ENCODE assay signal across 9 cellular contexts in genomic region chr1:8438449-8438848, GRCh38.
DNase-seq lines count a peak whose midpoint lies in the region; ATAC-seq and TF ChIP-seq lines count a peak whose summit lies in the region.
"Had no signal": no experiment of that assay in that cellular context is flagged by ENCODE, and none has a peak within 500 bp of the region (broad histone marks: within the 10 kb centered on the region; RNA-seq: fewer than 3 reads in every experiment).

No MANE protein-coding gene starts in this region.

- H4K20me1 ChIP-seq in IMR-90 (ENCODE audit: insufficient read depth, low read length) = 0 out of 2 replicates have a peak, but pooled peaks cover 8% of the 10 kb centered on the region

- no peak overlapping the region for H3K56ac ChIP-seq in IMR-90 (ENCODE audit: extremely low read depth, insufficient read depth, low read length)

- H3K23ac ChIP-seq in IMR-90 (ENCODE audit: low read depth, low read length) = 0 out of 2 replicates have a peak overlapping the region, but pooled peaks have one; percentile 14

- H2AK5ac ChIP-seq in IMR-90 (ENCODE audit: low read depth, low read length) = no peak overlapping the region

- H3K14ac ChIP-seq in IMR-90 (replicated peaks; ENCODE audit: low read depth, low read length) = 0 out of 2 replicates have a peak overlapping the region, but pooled peaks have one; percentile 4

- peak overlapping the region; percentile 45 for H2BK5ac ChIP-seq in IMR-90 (ENCODE audit: low read depth, low read length, poor library complexity, severe bottlenecking)

- no peak overlapping the region for H3K18ac ChIP-seq in IMR-90 (ENCODE audit: low read depth, low read length)

- H4K91ac ChIP-seq in IMR-90 (ENCODE audit: insufficient read depth, low read depth, low read length) = no peak overlapping the region

- POLR2A ChIA-PET in IMR-90 (lab: Charles Lee; ENCODE audit: unreplicated experiment) = interaction anchor here (0.7 kb wide), 1 partner anchor 524 kb away, joined by 3 read pairs; no protein-coding TSS in a partner anchor

- H3K27ac ChIP-seq in IMR-90 (ENCODE audit: insufficient read depth, low read length) (peak overlapping the region; percentile 84; the same call in 1 of the 2 replicates), spleen (peak overlapping the region in 6 of 8 donors; percentile 1 to 68 (median 50))

- intact Hi-C loops in IMR-90 (cut with micrococcal nuclease) (loop anchor here (1.0 kb wide), 1 partner anchor 8 kb away; no protein-coding TSS in a partner anchor), spleen (cut with DNase I; ENCODE audit: low total_unique reads) (no loop called here)

- peaks cover 50 to 70% of the 10 kb centered on the region in 2 experiments; a peak in 3 of 4 replicates for H3K79me1 ChIP-seq in IMR-90 (ENCODE audit: low read depth in 1 of 2, low read length in 2 of 2)

- CTCF ChIA-PET in IMR-90 (lab: Yijun Ruan, JAX) = interaction anchor here (0.6 kb wide), 1 partner anchor 434 kb away, joined by 3 read pairs; no protein-coding TSS in a partner anchor

- DNase-seq in IMR-90 (no peak), memory B cell (ENCODE audit: low spot score in 2 of 2) (no peak), spleen (no peak), NCI-H1105 (lab: John Stamatoyannopoulos, UW) (no peak), NCI-H146 treated with DMSO at 0.1 percent for 48 hours (lab: John Stamatoyannopoulos, UW; ENCODE audit: unreplicated experiment) (no peak), ureter (ENCODE audit: low spot score) (no peak)
- no peak for DNase-seq in stimulated activated naive CD8-positive, alpha-beta T cell treated with anti-CD3 and anti-CD28 coated beads, Interleukin-15, amount 100 ng/mL, for 72 hours
- DNase-seq: activated effector memory CD4-positive, alpha-beta T cell treated with Interleukin-2 at 50 U/mL for 16 hours had no signal

- in situ Hi-C loops in IMR-90 (cut with MboI; ENCODE audit: low sequenced_read_pairs) = no loop called here

- peaks cover 16% of the 10 kb centered on the region for H3K4me1 ChIP-seq in IMR-90 (ENCODE audit: control insufficient read depth, insufficient read depth, low read length)
- peaks cover 8 to 49% (median 24%) of the 10 kb centered on the region in 6 donors for H3K4me1 ChIP-seq in spleen

- no peak overlapping the region; the same call in 1 of the 2 replicates for H4K5ac ChIP-seq in IMR-90 (ENCODE audit: low read depth, low read length)

- H3K9me1 ChIP-seq in IMR-90 (ENCODE audit: insufficient read depth, low read length) = peaks cover 12% of the 10 kb centered on the region

- peak overlapping the region in 3 of 5 experiments; percentile 2 to 28 (median 23) for H3K4me3 Mint-ChIP-seq in brain
- no peak overlapping the region for H3K4me3 Mint-ChIP-seq in memory B cell
- H3K4me3 Mint-ChIP-seq in stimulated activated naive CD8-positive, alpha-beta T cell treated with anti-CD3 and anti-CD28 coated beads, Interleukin-15, amount 100 ng/mL, for 72 hours = no peak overlapping the region

- H2BK20ac ChIP-seq in IMR-90 (ENCODE audit: low read depth, low read length) = no peak overlapping the region

- H3K4me3 ChIP-seq in IMR-90 (ENCODE audit: insufficient read depth, low read depth, low read length) (no peak overlapping the region), spleen (no peak overlapping the region)

- peak overlapping the region in 1 of 2 experiments; percentile 6; a peak in 1 of 4 replicates for H4K8ac ChIP-seq in IMR-90 (ENCODE audit: low read depth in 2 of 2, low read length in 2 of 2)

- H3K36me3 ChIP-seq in IMR-90 (ENCODE audit: control insufficient read depth, insufficient read depth, low read length) (0 out of 2 replicates have a peak, but pooled peaks cover 4% of the 10 kb centered on the region), spleen (peaks cover 0 to 6% (median 0%) of the 10 kb centered on the region in 6 donors)

- H2BK120ac ChIP-seq in IMR-90 (ENCODE audit: low read depth, low read length) = 0 out of 2 replicates have a peak overlapping the region, but pooled peaks have one; percentile 6

- H3K9me3 ChIP-seq in IMR-90 (ENCODE audit: control insufficient read depth, insufficient read depth, low read length) (no peaks in the 10 kb centered on the region), spleen (peaks cover 0 to 8% (median 4%) of the 10 kb centered on the region in 8 donors)

- H2AFZ ChIP-seq in IMR-90 (replicated peaks; ENCODE audit: low read length, poor library complexity) = no peak overlapping the region

- H3K27ac Mint-ChIP-seq in brain (peak overlapping the region; percentile 7 to 95 (median 94)), memory B cell (peak overlapping the region; percentile 94)
- H3K27ac Mint-ChIP-seq in stimulated activated naive CD8-positive, alpha-beta T cell treated with anti-CD3 and anti-CD28 coated beads, Interleukin-15, amount 100 ng/mL, for 72 hours = no peak overlapping the region

- TF ChIP-seq POLR2A in IMR-90 (IDR thresholded peaks at IDR 0.05; ENCODE audit: low read depth, low read length) (no peak), spleen (IDR thresholded peaks at IDR 0.05) (no peak)

- WGBS in IMR-90 (ENCODE audit: extremely low coverage in 2 of 2, insufficient read length in 1 of 2), 2 experiments = no CpG with 5 or more reads among the region's 5 CpGs
- WGBS in spleen, 5 donors = 70 to 86% (median 82%) methylated on average over 5 of the region's 5 CpGs

- H3K4ac ChIP-seq in IMR-90 (ENCODE audit: low read depth, low read length) = peak overlapping the region; percentile 53; the same call in 1 of the 2 replicates

- H3K9me3 Mint-ChIP-seq in brain (peaks cover 6 to 8% (median 7%) of the 10 kb centered on the region in 5 experiments), memory B cell (peaks cover 5% of the 10 kb centered on the region)
- no peaks in the 10 kb centered on the region for H3K9me3 Mint-ChIP-seq in stimulated activated naive CD8-positive, alpha-beta T cell treated with anti-CD3 and anti-CD28 coated beads, Interleukin-15, amount 100 ng/mL, for 72 hours

- TF ChIP-seq RAD21 in IMR-90 (IDR thresholded peaks at IDR 0.05; ENCODE audit: low read length) = no peak

- H3K36me3 Mint-ChIP-seq in brain (peaks cover 41% of the 10 kb centered on the region), memory B cell (peaks cover 11% of the 10 kb centered on the region)

- no TSS peak for BruUV-seq in IMR-90 (replicated peaks; lab: Mats Ljungman, UMichigan)

- peak overlapping the region; percentile 6; the same call in 1 of the 2 replicates for H3K4me2 ChIP-seq in IMR-90 (ENCODE audit: low read depth, low read length)

- TF ChIP-seq CTCF in IMR-90 (conservative IDR thresholded peaks at IDR 0.05; ENCODE audit: low read depth, low read length) (no peak), brain (conservative IDR thresholded peaks at IDR 0.05) (no peak), spleen (IDR thresholded peaks at IDR 0.05 in 8 of 11, conservative IDR thresholded peaks at IDR 0.05 in 3 of 11) (no peak)

- H3K9ac ChIP-seq in IMR-90 (ENCODE audit: low read depth, low read length) = peak overlapping the region; percentile 53; the same call in 1 of the 2 replicates

- dilution Hi-C loops in IMR-90 (cut with HindIII; ENCODE audit: low sequenced_read_pairs, unreplicated experiment) = no loop called here

- H3K4me1 Mint-ChIP-seq in brain = peaks cover 74% of the 10 kb centered on the region
- H3K4me1 Mint-ChIP-seq in memory B cell = peaks cover 23% of the 10 kb centered on the region
- H3K4me1 Mint-ChIP-seq in stimulated activated naive CD8-positive, alpha-beta T cell treated with anti-CD3 and anti-CD28 coated beads, Interleukin-15, amount 100 ng/mL, for 72 hours = peaks cover 12% of the 10 kb centered on the region

- H2AK9ac ChIP-seq in IMR-90 (replicated peaks; ENCODE audit: low read depth, low read length, poor library complexity) = no peak overlapping the region

- ATAC-seq in IMR-90 (ENCODE audit: low read depth) (no peak), memory B cell (ENCODE audit: low read depth) (no peak)
- no peak for ATAC-seq in stimulated activated naive CD8-positive, alpha-beta T cell treated with anti-CD3 and anti-CD28 coated beads, Interleukin-15, amount 100 ng/mL, for 72 hours

- H3K27me3 Mint-ChIP-seq in brain (no peaks in the 10 kb centered on the region), memory B cell (no peaks in the 10 kb centered on the region)
- H3K27me3 Mint-ChIP-seq in stimulated activated naive CD8-positive, alpha-beta T cell treated with anti-CD3 and anti-CD28 coated beads, Interleukin-15, amount 100 ng/mL, for 72 hours = no peaks in the 10 kb centered on the region

- H3K27me3 ChIP-seq in IMR-90 (ENCODE audit: control insufficient read depth, insufficient read depth, low read length) (no peaks in the 10 kb centered on the region), spleen (replicated peaks in 1 of 7) (no peaks in the 10 kb centered on the region)

- no peak overlapping the region for H2BK15ac ChIP-seq in IMR-90 (ENCODE audit: low read depth, low read length)

TF ChIP-seq in IMR-90, 13 proteins besides CTCF, POLR2A, EP300 and RAD21 (continues in another document):
- TF ChIP-seq ELK1 (IDR thresholded peaks at IDR 0.05; ENCODE audit: borderline replicate concordance, low read depth, low read length) = no peak
- TF ChIP-seq BHLHE40 (IDR thresholded peaks at IDR 0.05; ENCODE audit: low read depth, low read length) = no peak
- TF ChIP-seq USF2 (IDR thresholded peaks at IDR 0.05; ENCODE audit: low read depth, low read length) = no peak
- no peak for TF ChIP-seq MXI1 (IDR thresholded peaks at IDR 0.05; ENCODE audit: borderline replicate concordance, low read depth, low read length)
- no peak for TF ChIP-seq NFE2L2 (IDR thresholded peaks at IDR 0.05; ENCODE audit: low read depth, low read length)
- TF ChIP-seq CEBPB (IDR thresholded peaks at IDR 0.05; ENCODE audit: low read depth, low read length) = no peak
- TF ChIP-seq MAFK (IDR thresholded peaks at IDR 0.05; ENCODE audit: low read depth, low read length) = no peak
- TF ChIP-seq CHD1 (IDR thresholded peaks at IDR 0.05; ENCODE audit: low read depth, low read length) = no peak
- no peak for TF ChIP-seq MAZ (IDR thresholded peaks at IDR 0.05; ENCODE audit: borderline replicate concordance, low read depth, low read length)

Comparison
In these comparisons a context has a peak if more than half of its experiments do, and no peak if none do; other contexts are left out.
1. H3K27ac Mint-ChIP-seq: peak in brain (5 of 5) and memory B cell (single experiment); none in stimulated activated naive CD8-positive, alpha-beta T cell treated with anti-CD3 and anti-CD28 coated beads, Interleukin-15, amount 100 ng/mL, for 72 hours (0 of 2).
2. H3K4me3 Mint-ChIP-seq: peak in brain (3 of 5); none in memory B cell (single experiment) and stimulated activated naive CD8-positive, alpha-beta T cell treated with anti-CD3 and anti-CD28 coated beads, Interleukin-15, amount 100 ng/mL, for 72 hours (0 of 2).